In the genomic region with DNA sequence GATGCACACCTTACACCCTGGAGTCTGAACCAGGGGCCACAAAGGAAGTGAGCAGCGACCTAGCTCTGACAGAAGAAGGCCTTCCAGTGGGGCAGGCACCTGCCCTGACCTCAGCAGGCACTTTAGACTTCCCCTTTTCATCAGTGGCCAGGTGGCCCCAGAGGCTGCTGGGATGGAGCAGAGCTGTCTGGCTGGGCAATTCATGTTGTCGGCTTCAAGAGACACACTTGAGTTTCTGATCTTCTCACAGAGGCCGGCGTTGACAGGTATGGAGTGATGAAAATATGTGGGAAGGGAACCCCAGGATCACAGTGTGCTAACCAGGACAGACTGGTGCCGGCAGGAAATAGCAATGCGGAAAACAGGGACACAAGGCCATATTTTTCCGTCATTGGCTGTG, we compare ENCODE assay signal across 20 cellular contexts.
DNase-seq lines count a peak whose midpoint lies in the region; ATAC-seq and TF ChIP-seq lines count a peak whose summit lies in the region.
"Had no signal": no experiment of that assay in that cellular context is flagged by ENCODE, and none has a peak within 500 bp of the region (broad histone marks: within the 10 kb centered on the region; RNA-seq: fewer than 3 reads in every experiment).

No MANE protein-coding gene starts in this region.

- TF ChIP-seq CTCF in IMR-90 (conservative IDR thresholded peaks at IDR 0.05; ENCODE audit: low read depth, low read length), result no peak
- TF ChIP-seq CTCF in brain (conservative IDR thresholded peaks at IDR 0.05), result no peak
- TF ChIP-seq CTCF in neural crest cell (conservative IDR thresholded peaks at IDR 0.05), result no peak

- no peak overlapping the region for H4K8ac ChIP-seq in IMR-90 (ENCODE audit: low read depth in 2 of 2, low read length in 2 of 2)

- CTCF ChIA-PET in IMR-90 (lab: Yijun Ruan, JAX), result no interaction called here

- TF ChIP-seq POLR2A in IMR-90 (IDR thresholded peaks at IDR 0.05; ENCODE audit: low read depth, low read length), result no peak

- H3K9me1 ChIP-seq in IMR-90 (ENCODE audit: insufficient read depth, low read length), result no peaks in the 10 kb centered on the region

- no peaks in the 10 kb centered on the region for H3K36me3 Mint-ChIP-seq in brain
- H3K36me3 Mint-ChIP-seq in neural crest cell (ENCODE audit: low read depth), result no peaks in the 10 kb centered on the region
- H3K36me3 Mint-ChIP-seq: CD8-positive, alpha-beta memory T cell had no signal

- H4K91ac ChIP-seq in IMR-90 (ENCODE audit: insufficient read depth, low read depth, low read length), result no peak overlapping the region

- H2BK20ac ChIP-seq in IMR-90 (ENCODE audit: low read depth, low read length), result no peak overlapping the region

- H4K5ac ChIP-seq in IMR-90 (ENCODE audit: low read depth, low read length), result no peak overlapping the region

- no peak overlapping the region for H2AFZ ChIP-seq in IMR-90 (replicated peaks; ENCODE audit: low read length, poor library complexity)

- no peak overlapping the region for H2BK15ac ChIP-seq in IMR-90 (ENCODE audit: low read depth, low read length)

- ATAC-seq in IMR-90 (ENCODE audit: low read depth) (no peak), left cardiac atrium (peak; percentile 90 to 91)
- ATAC-seq: PC-3 had no signal

- H2BK5ac ChIP-seq in IMR-90 (ENCODE audit: low read depth, low read length, poor library complexity, severe bottlenecking), result no peak overlapping the region

- intact Hi-C loops in IMR-90 (cut with micrococcal nuclease), result no loop called here
- intact Hi-C loops in left cardiac atrium (cut with DNase I), result no loop called here

- WGBS in IMR-90 (ENCODE audit: extremely low coverage in 2 of 2, insufficient read length in 1 of 2), 2 experiments, result 65% methylated on average over 4 of the region's 7 CpGs; no CpG with 5 or more reads in 1 of the 2 experiments

- H3K4me1 Mint-ChIP-seq in brain, result peaks cover 73% of the 10 kb centered on the region
- H3K4me1 Mint-ChIP-seq in neural crest cell, result peaks cover 47% of the 10 kb centered on the region
- H3K4me1 Mint-ChIP-seq: CD8-positive, alpha-beta memory T cell had no signal

- H3K14ac ChIP-seq in IMR-90 (replicated peaks; ENCODE audit: low read depth, low read length), result no peak overlapping the region

- H2BK120ac ChIP-seq in IMR-90 (ENCODE audit: low read depth, low read length), result no peak overlapping the region

- no peak for TF ChIP-seq RAD21 in IMR-90 (IDR thresholded peaks at IDR 0.05; ENCODE audit: low read length)

- H3K4me2 ChIP-seq in IMR-90 (ENCODE audit: low read depth, low read length), result no peak overlapping the region
- H3K4me2 ChIP-seq: BLaER1 treated with 17β-estradiol and CSF1 and Interleukin-3, amounts not matched to agents 10 nM and 100 nM had no signal

- H3K56ac ChIP-seq in IMR-90 (ENCODE audit: extremely low read depth, insufficient read depth, low read length), result no peak overlapping the region

- peaks cover 17% of the 10 kb centered on the region for H3K9me3 ChIP-seq in IMR-90 (ENCODE audit: control insufficient read depth, insufficient read depth, low read length)
- H3K9me3 ChIP-seq: SJCRH30 had no signal

- no peaks in the 10 kb centered on the region for H3K36me3 ChIP-seq in IMR-90 (ENCODE audit: control insufficient read depth, insufficient read depth, low read length)
- H3K36me3 ChIP-seq: BLaER1 treated with 17β-estradiol and CSF1 and Interleukin-3, amounts not matched to agents 10 nM and 100 nM; SJCRH30 had no signal

- in situ Hi-C loops in IMR-90 (cut with MboI; ENCODE audit: low sequenced_read_pairs), result no loop called here

- no peak overlapping the region for H2AK5ac ChIP-seq in IMR-90 (ENCODE audit: low read depth, low read length)

- DNase-seq in IMR-90, result no peak
- peak; percentile 36 for DNase-seq in left cardiac atrium
- DNase-seq in neural crest cell (ENCODE audit: low read depth, low spot score), result no peak
- no peak for DNase-seq in NCI-H2107 treated with DMSO at 0.1 percent for 48 hours (lab: John Stamatoyannopoulos, UW; ENCODE audit: unreplicated experiment)
- DNase-seq in activated CD4-positive, CD25-positive, alpha-beta regulatory T cell treated with anti-CD3 and anti-CD28 coated beads, Interleukin-2, amount 50 U/mL, for 72 hours, result no peak
- DNase-seq in HuH-7.5 (ENCODE audit: low spot score), result no peak
- DNase-seq: CD8-positive, alpha-beta memory T cell; DMS79; HCEC 1CT; MM.1S; NCI-H1105 treated with DMSO at 0.1 percent for 48 hours; NCI-H1694 treated with DMSO at 0.1 percent for 48 hours; NCI-H2107; NCI-H345; NCI-H524 treated with DMSO at 0.1 percent for 48 hours; PC-3; SJCRH30 had no signal

- no peak overlapping the region for H3K27ac ChIP-seq in IMR-90 (ENCODE audit: insufficient read depth, low read length)
- H3K27ac ChIP-seq: BLaER1 treated with 17β-estradiol and CSF1 and Interleukin-3, amounts not matched to agents 10 nM and 100 nM; RWPE1; SJCRH30 had no signal

- dilution Hi-C loops in IMR-90 (cut with HindIII; ENCODE audit: low sequenced_read_pairs, unreplicated experiment), result no loop called here

- no peaks in the 10 kb centered on the region for H3K4me1 ChIP-seq in IMR-90 (ENCODE audit: control insufficient read depth, insufficient read depth, low read length)

- H3K27me3 ChIP-seq in IMR-90 (ENCODE audit: control insufficient read depth, insufficient read depth, low read length), result no peaks in the 10 kb centered on the region
- H3K27me3 ChIP-seq: BLaER1 treated with 17β-estradiol and CSF1 and Interleukin-3, amounts not matched to agents 10 nM and 100 nM; SJCRH30 had no signal

- no peak overlapping the region for H3K18ac ChIP-seq in IMR-90 (ENCODE audit: low read depth, low read length)

- H4K20me1 ChIP-seq in IMR-90 (ENCODE audit: insufficient read depth, low read length), result no peaks in the 10 kb centered on the region
- H4K20me1 ChIP-seq: BLaER1 treated with 17β-estradiol and CSF1 and Interleukin-3, amounts not matched to agents 10 nM and 100 nM had no signal

- no peak overlapping the region for H3K4me3 ChIP-seq in IMR-90 (ENCODE audit: insufficient read depth, low read depth, low read length)
- H3K4me3 ChIP-seq: BLaER1 treated with 17β-estradiol and CSF1 and Interleukin-3, amounts not matched to agents 10 nM and 100 nM; SJCRH30 had no signal

- POLR2A ChIA-PET in IMR-90 (lab: Charles Lee; ENCODE audit: unreplicated experiment), result no interaction called here

- no peak overlapping the region for H3K4me3 Mint-ChIP-seq in brain
- H3K4me3 Mint-ChIP-seq in neural crest cell, result no peak overlapping the region
- H3K4me3 Mint-ChIP-seq: CD8-positive, alpha-beta memory T cell had no signal

- BruUV-seq in IMR-90 (replicated peaks; lab: Mats Ljungman, UMichigan), result no TSS peak

- no peaks in the 10 kb centered on the region for H3K79me1 ChIP-seq in IMR-90 (ENCODE audit: low read depth in 1 of 2, low read length in 2 of 2)

- H3K27ac Mint-ChIP-seq in brain (peak overlapping the region in 4 of 5 experiments; percentile 16 to 74 (median 48)), neural crest cell (ENCODE audit: unreplicated experiment) (peak overlapping the region; percentile 12)
- H3K27ac Mint-ChIP-seq: CD8-positive, alpha-beta memory T cell had no signal

- H3K4ac ChIP-seq in IMR-90 (ENCODE audit: low read depth, low read length), result no peak overlapping the region

- no peaks in the 10 kb centered on the region for H3K27me3 Mint-ChIP-seq in brain
- no peaks in the 10 kb centered on the region for H3K27me3 Mint-ChIP-seq in neural crest cell (ENCODE audit: low read depth)

- no peak overlapping the region for H3K23ac ChIP-seq in IMR-90 (ENCODE audit: low read depth, low read length)

- no peak overlapping the region for H3K9ac ChIP-seq in IMR-90 (ENCODE audit: low read depth, low read length)
- H3K9ac ChIP-seq: BLaER1 treated with 17β-estradiol and CSF1 and Interleukin-3, amounts not matched to agents 10 nM and 100 nM had no signal

- H3K9me3 Mint-ChIP-seq in brain (no peaks in the 10 kb centered on the region), neural crest cell (no peaks in the 10 kb centered on the region)

- peak overlapping the region; percentile 37 for H2AK9ac ChIP-seq in IMR-90 (replicated peaks; ENCODE audit: low read depth, low read length, poor library complexity)

TF ChIP-seq in IMR-90, 13 proteins besides CTCF, POLR2A, EP300 and RAD21:
- TF ChIP-seq MAZ (IDR thresholded peaks at IDR 0.05; ENCODE audit: borderline replicate concordance, low read depth, low read length) (no peak), FOS (IDR thresholded peaks at IDR 0.05; ENCODE audit: low read depth, low read length) (no peak), MAFK (IDR thresholded peaks at IDR 0.05; ENCODE audit: low read depth, low read length) (no peak), RFX5 (IDR thresholded peaks at IDR 0.05; ENCODE audit: low read depth, low read length) (no peak), NFE2L2 (IDR thresholded peaks at IDR 0.05; ENCODE audit: low read depth, low read length) (no peak), USF2 (IDR thresholded peaks at IDR 0.05; ENCODE audit: low read depth, low read length) (no peak), BHLHE40 (IDR thresholded peaks at IDR 0.05; ENCODE audit: low read depth, low read length) (no peak), MXI1 (IDR thresholded peaks at IDR 0.05; ENCODE audit: borderline replicate concordance, low read depth, low read length) (no peak), SMC3 (IDR thresholded peaks at IDR 0.05; ENCODE audit: low read depth, low read length) (no peak), RCOR1 (IDR thresholded peaks at IDR 0.05; ENCODE audit: insufficient replicate concordance, low read length) (no peak), CHD1 (IDR thresholded peaks at IDR 0.05; ENCODE audit: low read depth, low read length) (no peak), CEBPB (IDR thresholded peaks at IDR 0.05; ENCODE audit: low read depth, low read length) (no peak), ELK1 (IDR thresholded peaks at IDR 0.05; ENCODE audit: borderline replicate concordance, low read depth, low read length) (no peak)
